Comparison of ENCODE assay signal across 10 cellular contexts in genomic region chr12:108856170-108856427, GRCh38. TPM values are rescaled to one million over a fixed set of nuclear protein-coding genes. Genes with fewer than 3 reads are reported as not detected.
DNase-seq lines count a peak whose midpoint lies in the region; ATAC-seq, FAIRE-seq and TF ChIP-seq lines count a peak whose summit lies in the region.
"Had no signal": no experiment of that assay in that cellular context is flagged by ENCODE, and none has a peak within 500 bp of the region (broad histone marks: within the 10 kb centered on the region; RNA-seq: fewer than 3 reads in every experiment).

No MANE protein-coding gene starts in this region.

- no peaks in the 10 kb centered on the region for H3K4me1 ChIP-seq in urinary bladder (ENCODE audit: insufficient read depth)

- H3K36me3 ChIP-seq in bronchial epithelial cell (ENCODE audit: control insufficient read depth, insufficient read depth, low read length): no peaks in the 10 kb centered on the region
- no peaks in the 10 kb centered on the region for H3K36me3 ChIP-seq in urinary bladder (ENCODE audit: insufficient read depth)

- no peak for FAIRE-seq in bronchial epithelial cell (lab: Jason Lieb, UNC)

- peaks cover 41% of the 10 kb centered on the region for H3K4me1 Mint-ChIP-seq in activated naive CD4-positive, alpha-beta T cell treated with anti-CD3 and anti-CD28 coated beads, Interleukin-2, amount 50 U/mL, for 24 hours
- H3K4me1 Mint-ChIP-seq in mesothelial cell of epicardium: peaks cover 52% of the 10 kb centered on the region

- H3K36me3 Mint-ChIP-seq in activated naive CD4-positive, alpha-beta T cell treated with anti-CD3 and anti-CD28 coated beads, Interleukin-2, amount 50 U/mL, for 24 hours: peaks cover 2% of the 10 kb centered on the region
- H3K36me3 Mint-ChIP-seq in mesothelial cell of epicardium: peaks cover 20% of the 10 kb centered on the region

- no peak for ATAC-seq in HG02885 (IDR thresholded peaks at IDR 0.05; ENCODE audit: poor library complexity, unreplicated experiment)

- 19% methylated on average over 6 of the region's 6 CpGs for WGBS in urinary bladder

- peak overlapping the region; percentile 82 for H3K4me3 Mint-ChIP-seq in activated naive CD4-positive, alpha-beta T cell treated with anti-CD3 and anti-CD28 coated beads, Interleukin-2, amount 50 U/mL, for 24 hours
- H3K4me3 Mint-ChIP-seq in mesothelial cell of epicardium: peak overlapping the region; percentile 85

- no peak for DNase-seq in activated naive CD4-positive, alpha-beta T cell treated with anti-CD3 and anti-CD28 coated beads, Interleukin-2, amount 50 U/mL, for 16 hours
- no peak for DNase-seq in bronchial epithelial cell (ENCODE audit: low read depth)
- no peak for DNase-seq in mesothelial cell of epicardium (ENCODE audit: low spot score in 2 of 2, unreplicated experiment in 2 of 2)
- DNase-seq in stimulated activated naive CD4-positive, alpha-beta T cell treated with Interleukin-2 at 50 U/mL for 16 hours (lab: John Stamatoyannopoulos, UW): no peak
- DNase-seq in inferior parietal cortex (ENCODE audit: extremely low spot score): no peak

- H3K9me3 Mint-ChIP-seq in activated naive CD4-positive, alpha-beta T cell treated with anti-CD3 and anti-CD28 coated beads, Interleukin-2, amount 50 U/mL, for 24 hours: no peaks in the 10 kb centered on the region
- no peaks in the 10 kb centered on the region for H3K9me3 Mint-ChIP-seq in mesothelial cell of epicardium

- peak overlapping the region; percentile 66 for H3K27ac Mint-ChIP-seq in activated naive CD4-positive, alpha-beta T cell treated with anti-CD3 and anti-CD28 coated beads, Interleukin-2, amount 50 U/mL, for 24 hours
- H3K27ac Mint-ChIP-seq in mesothelial cell of epicardium: peak overlapping the region; percentile 96

- no peaks in the 10 kb centered on the region for H3K27me3 Mint-ChIP-seq in activated naive CD4-positive, alpha-beta T cell treated with anti-CD3 and anti-CD28 coated beads, Interleukin-2, amount 50 U/mL, for 24 hours
- H3K27me3 Mint-ChIP-seq in mesothelial cell of epicardium (ENCODE audit: low read depth): peaks cover 2% of the 10 kb centered on the region

- TF ChIP-seq CTCF in bronchial epithelial cell (IDR thresholded peaks at IDR 0.05; ENCODE audit: insufficient read depth, low read length, severe bottlenecking) (no peak), mesothelial cell of epicardium (IDR thresholded peaks at IDR 0.05; ENCODE audit: unreplicated experiment) (no peak)

- no peak overlapping the region for H3K27ac ChIP-seq in urinary bladder (ENCODE audit: low read depth)

- H3K4me3 ChIP-seq in bronchial epithelial cell (ENCODE audit: low read depth, low read length) (peak overlapping the region; percentile 84), urinary bladder (ENCODE audit: low read depth, low read length) (peak overlapping the region; percentile 80)

- no peaks in the 10 kb centered on the region for H3K27me3 ChIP-seq in bronchial epithelial cell (ENCODE audit: control insufficient read depth, insufficient read depth, low read length)

RNA-seq across cellular contexts. Expression of gene SSH1, which starts 1.3 kb away (rescaled TPM):
- 7.1 and 8.1 TPM in 2 replicates for total RNA-seq in bronchial epithelial cell
- 36.1 to 38.4 TPM (median 37.7 TPM) in 3 replicates for total RNA-seq in mesothelial cell of epicardium
- 12.2 TPM for total RNA-seq in urinary bladder
- polyA plus RNA-seq in urinary bladder: 12.5 TPM

RNA-seq across cellular contexts. Expression of gene DAO, which starts 23.8 kb away (rescaled TPM):
- total RNA-seq in bronchial epithelial cell: not detected in 2 replicates
- not detected in 3 replicates for total RNA-seq in mesothelial cell of epicardium
- total RNA-seq in urinary bladder: not detected
- not detected for polyA plus RNA-seq in urinary bladder
- total RNA-seq: glomerular endothelial cell, M059J had no signal
